Comparison of ENCODE assay signal across 9 cellular contexts in genomic region chr4:150297861-150298474, GRCh38.
DNase-seq lines count a peak whose midpoint lies in the region; ATAC-seq, FAIRE-seq and TF ChIP-seq lines count a peak whose summit lies in the region.
"Had no signal": no experiment of that assay in that cellular context is flagged by ENCODE, and none has a peak within 500 bp of the region (broad histone marks: within the 10 kb centered on the region; RNA-seq: fewer than 3 reads in every experiment).

No MANE protein-coding gene starts in this region.

- no peak overlapping the region for H3K4me2 ChIP-seq in GM12878 (ENCODE audit: control insufficient read depth, insufficient read depth)

- DNase-seq in Calu3 (peak; percentile 28), NCI-H82 (lab: John Stamatoyannopoulos, UW) (peak; percentile 76), GM12878 (ENCODE audit: low read depth, low spot score) (peak; percentile 8), right lobe of liver (no peak), thoracic aorta (ENCODE audit: low spot score) (no peak), posterior vena cava (ENCODE audit: low spot score) (no peak)
- DNase-seq in stimulated activated naive B cell treated with anti-CD40 and anti-IgM and Interleukin-4, amounts not matched to agents 10 μg/mL and 1 μg/mL and 100 μg/mL, for 72 hours: no peak
- DNase-seq: activated B cell treated with CpG ODN at 0.5 μM for 24 hours had no signal

- FAIRE-seq in GM12878 (lab: Jason Lieb, UNC): peak; percentile 64

- H3K4me3 Mint-ChIP-seq in Calu3 (ENCODE audit: low read depth, unreplicated experiment): no peak overlapping the region
- no peak overlapping the region for H3K4me3 Mint-ChIP-seq in stimulated activated naive B cell treated with anti-CD40 and anti-IgM and Interleukin-4, amounts not matched to agents 10 μg/mL and 1 μg/mL and 100 μg/mL, for 72 hours
- H3K4me3 Mint-ChIP-seq: activated B cell treated with CpG ODN at 0.5 μM for 24 hours had no signal

- peak; percentile 49 for ATAC-seq in GM21381 (IDR thresholded peaks at IDR 0.05; ENCODE audit: unreplicated experiment)
- ATAC-seq in GM12878: peak; percentile 75
- ATAC-seq in right lobe of liver: peak; percentile 58 to 71 (median 62)
- no peak for ATAC-seq in thoracic aorta (ENCODE audit: insufficient number of reproducible peaks, low FRiP score, low read depth)
- ATAC-seq in stimulated activated naive B cell treated with anti-CD40 and anti-IgM and Interleukin-4, amounts not matched to agents 10 μg/mL and 1 μg/mL and 100 μg/mL, for 72 hours (replicated peaks): no peak

- no peaks in the 10 kb centered on the region for H3K4me1 ChIP-seq in GM12878 (ENCODE audit: control insufficient read depth, insufficient read depth, low read length)
- no peaks in the 10 kb centered on the region for H3K4me1 ChIP-seq in right lobe of liver
- no peaks in the 10 kb centered on the region for H3K4me1 ChIP-seq in thoracic aorta (ENCODE audit: control insufficient read depth in 1 of 2, low read depth in 2 of 2)

- BruUV-seq in Calu3 (replicated peaks; lab: Mats Ljungman, UMichigan): no TSS peak
- BruUV-seq in GM12878 (replicated peaks; lab: Mats Ljungman, UMichigan): no TSS peak

- intact Hi-C loops in Calu3 (cut with micrococcal nuclease; ENCODE audit: unreplicated experiment): loop anchor here (2.0 to 10.0 kb wide), 3 partner anchors 277 to 569 kb away; no protein-coding TSS in a partner anchor
- intact Hi-C loops in GM12878 (cut with micrococcal nuclease; ENCODE audit: unreplicated experiment): loop anchor here (1.0 to 10.0 kb wide), 2 partner anchors 297 to 569 kb away; no protein-coding TSS in a partner anchor
- intact Hi-C loops in right lobe of liver (cut with DNase I): no loop called here
- intact Hi-C loops in posterior vena cava (cut with DNase I): no loop called here

- RAD21 ChIA-PET in GM12878 (lab: Charles Lee; ENCODE audit: unreplicated experiment): interaction anchor here (0.7 to 1.6 kb wide), 4 partner anchors 296 to 571 kb away, joined by 3 to 16 read pairs (median 4); no protein-coding TSS in a partner anchor

- no peak overlapping the region for H3K27ac ChIP-seq in GM12878 (ENCODE audit: control insufficient read depth, insufficient read depth)
- no peak overlapping the region for H3K27ac ChIP-seq in right lobe of liver
- no peak overlapping the region for H3K27ac ChIP-seq in thoracic aorta

- no peak overlapping the region for H3K4me3 ChIP-seq in GM12878
- no peak overlapping the region for H3K4me3 ChIP-seq in right lobe of liver
- no peak overlapping the region for H3K4me3 ChIP-seq in thoracic aorta

- no peaks in the 10 kb centered on the region for H3K27me3 Mint-ChIP-seq in Calu3 (ENCODE audit: unreplicated experiment)
- no peaks in the 10 kb centered on the region for H3K27me3 Mint-ChIP-seq in stimulated activated naive B cell treated with anti-CD40 and anti-IgM and Interleukin-4, amounts not matched to agents 10 μg/mL and 1 μg/mL and 100 μg/mL, for 72 hours
- H3K27me3 Mint-ChIP-seq: activated B cell treated with CpG ODN at 0.5 μM for 24 hours had no signal

- H2AFZ ChIP-seq in GM12878 (ENCODE audit: control insufficient read depth, low read depth, low read length): no peak overlapping the region

- SMC1A ChIA-PET in GM12878 (lab: Charles Lee; ENCODE audit: uncharacterized antibody, unreplicated experiment): interaction anchor here (0.7 to 4.3 kb wide), 6 partner anchors 11 to 601 kb away, joined by 3 to 47 read pairs (median 5); no protein-coding TSS in a partner anchor

- POLR2A ChIA-PET in GM12878 (lab: Charles Lee): interaction anchor here (0.7 kb wide), 1 partner anchor 79 kb away, joined by 3 read pairs; no protein-coding TSS in a partner anchor

- WGBS in GM12878 (ENCODE audit: insufficient coverage, insufficient replicate concordance, low lambda C conversion rate, missing lambda C conversion rate): 96% methylated on average over 1 of the region's 1 CpG
- WGBS in right lobe of liver (ENCODE audit: insufficient coverage, low coverage, low lambda C conversion rate, missing lambda C conversion rate): 94% methylated on average over 1 of the region's 1 CpG

- H3K9me3 Mint-ChIP-seq in Calu3 (ENCODE audit: low read depth, unreplicated experiment): no peaks in the 10 kb centered on the region
- H3K9me3 Mint-ChIP-seq in stimulated activated naive B cell treated with anti-CD40 and anti-IgM and Interleukin-4, amounts not matched to agents 10 μg/mL and 1 μg/mL and 100 μg/mL, for 72 hours: peaks cover 0 to 1% of the 10 kb centered on the region in 2 donors
- H3K9me3 Mint-ChIP-seq: activated B cell treated with CpG ODN at 0.5 μM for 24 hours had no signal

- TF ChIP-seq POLR2A in GM12878 (IDR thresholded peaks at IDR 0.05; ENCODE audit: low read depth, low read length) (no peak), right lobe of liver (IDR thresholded peaks at IDR 0.05) (no peak)

- no peaks in the 10 kb centered on the region for H4K20me1 ChIP-seq in GM12878 (ENCODE audit: control insufficient read depth, insufficient read depth)

- no peak overlapping the region for H3K27ac Mint-ChIP-seq in Calu3 (ENCODE audit: unreplicated experiment)
- no peak overlapping the region for H3K27ac Mint-ChIP-seq in stimulated activated naive B cell treated with anti-CD40 and anti-IgM and Interleukin-4, amounts not matched to agents 10 μg/mL and 1 μg/mL and 100 μg/mL, for 72 hours
- H3K27ac Mint-ChIP-seq: activated B cell treated with CpG ODN at 0.5 μM for 24 hours had no signal

- no peaks in the 10 kb centered on the region for H3K4me1 Mint-ChIP-seq in Calu3 (ENCODE audit: low read depth, unreplicated experiment)
- no peaks in the 10 kb centered on the region for H3K4me1 Mint-ChIP-seq in stimulated activated naive B cell treated with anti-CD40 and anti-IgM and Interleukin-4, amounts not matched to agents 10 μg/mL and 1 μg/mL and 100 μg/mL, for 72 hours
- H3K4me1 Mint-ChIP-seq: activated B cell treated with CpG ODN at 0.5 μM for 24 hours had no signal

- TF ChIP-seq RAD21 in GM12878 (IDR thresholded peaks at IDR 0.05; ENCODE audit: insufficient read depth, low read depth, low read length): peak; percentile 84

- H3K79me2 ChIP-seq in GM12878 (ENCODE audit: control insufficient read depth, insufficient read depth, low read length): no peaks in the 10 kb centered on the region

- H3K9me3 ChIP-seq in GM12878 (replicated peaks; ENCODE audit: control insufficient read depth, insufficient read depth, low read length) (no peaks in the 10 kb centered on the region), right lobe of liver (no peaks in the 10 kb centered on the region), thoracic aorta (no peaks in the 10 kb centered on the region)

- peaks cover 5% of the 10 kb centered on the region for H3K36me3 Mint-ChIP-seq in Calu3 (ENCODE audit: insufficient read depth, unreplicated experiment)
- peaks cover 1 to 5% of the 10 kb centered on the region in 2 donors for H3K36me3 Mint-ChIP-seq in stimulated activated naive B cell treated with anti-CD40 and anti-IgM and Interleukin-4, amounts not matched to agents 10 μg/mL and 1 μg/mL and 100 μg/mL, for 72 hours

- H3K36me3 ChIP-seq in GM12878 (ENCODE audit: control insufficient read depth in 2 of 2, insufficient read depth in 2 of 2, low read length in 1 of 2) (no peaks in the 10 kb centered on the region), right lobe of liver (no peaks in the 10 kb centered on the region), thoracic aorta (no peaks in the 10 kb centered on the region)

- TF ChIP-seq EP300 in GM12878 (IDR thresholded peaks at IDR 0.05; ENCODE audit: borderline replicate concordance in 1 of 2, control insufficient read depth in 1 of 2, low read depth in 2 of 2, low read length in 2 of 2): no peak

- TF ChIP-seq CTCF in Calu3 (IDR thresholded peaks at IDR 0.05; ENCODE audit: unreplicated experiment) (no peak), GM12878 (IDR thresholded peaks at IDR 0.05 in 2 of 3, conservative IDR thresholded peaks at IDR 0.05 in 1 of 3; ENCODE audit: control insufficient read depth in 2 of 3, extremely low read depth in 1 of 3, insufficient read depth in 1 of 3, low read depth in 3 of 3, low read length in 3 of 3) (peak; percentile 49 to 64 (median 54)), right lobe of liver (IDR thresholded peaks at IDR 0.05) (peak; percentile 64 to 68 (median 66)), thoracic aorta (IDR thresholded peaks at IDR 0.05) (peak; percentile 60)

- in situ Hi-C loops in GM12878 (cut with MboI): loop anchor here (5.0 kb wide), 1 partner anchor 574 kb away; no protein-coding TSS in a partner anchor

- H3K9ac ChIP-seq in GM12878 (ENCODE audit: control insufficient read depth, insufficient read depth, low read length): no peak overlapping the region

- CTCF ChIA-PET in Calu3 (lab: Charles Lee): no interaction called here
- CTCF ChIA-PET in GM12878 (lab: Yijun Ruan, JAX): interaction anchor here (0.6 to 9.5 kb wide), 20 partner anchors 9 to 674 kb away, joined by 3 to 107 read pairs (median 4); no protein-coding TSS in a partner anchor

- H3K27me3 ChIP-seq in GM12878 (replicated peaks in 1 of 2; ENCODE audit: control insufficient read depth in 2 of 2, insufficient read depth in 2 of 2, low read length in 1 of 2): no peaks in the 10 kb centered on the region
- H3K27me3 ChIP-seq in right lobe of liver: no peaks in the 10 kb centered on the region
- no peaks in the 10 kb centered on the region for H3K27me3 ChIP-seq in thoracic aorta (replicated peaks; ENCODE audit: insufficient read depth)

TF ChIP-seq in GM12878, 131 proteins besides CTCF, POLR2A, EP300 and RAD21:
- TF ChIP-seq YY1 (IDR thresholded peaks at IDR 0.05; ENCODE audit: low read depth, low read length) (no peak), CHD2 (IDR thresholded peaks at IDR 0.05; ENCODE audit: borderline replicate concordance, low read depth, low read length) (0 out of 2 replicates have a peak, but pooled peaks have one; percentile 14), NR2F1 (conservative IDR thresholded peaks at IDR 0.05) (no peak), SMC3 (IDR thresholded peaks at IDR 0.05; ENCODE audit: borderline replicate concordance, low read length) (peak; percentile 73)

Comparison
In these comparisons a context has a peak if more than half of its experiments do, and no peak if none do; other contexts are left out.
1. DNase-seq: peak in Calu3 (single experiment), NCI-H82 (single experiment) and GM12878 (single experiment); none in right lobe of liver (0 of 3), thoracic aorta (single experiment), stimulated activated naive B cell treated with anti-CD40 and anti-IgM and Interleukin-4, amounts not matched to agents 10 μg/mL and 1 μg/mL and 100 μg/mL, for 72 hours (single experiment) and posterior vena cava (single experiment).
2. ATAC-seq: peak in GM21381 (single experiment), GM12878 (single experiment) and right lobe of liver (4 of 4); none in thoracic aorta (single experiment) and stimulated activated naive B cell treated with anti-CD40 and anti-IgM and Interleukin-4, amounts not matched to agents 10 μg/mL and 1 μg/mL and 100 μg/mL, for 72 hours (0 of 2).
3. intact Hi-C loops: an anchor here in Calu3 (2.0 to 10.0 kb wide) and GM12878 (1.0 to 10.0 kb wide); none called in right lobe of liver and posterior vena cava.